Comparison of ENCODE assay signal across 8 cellular contexts in the genomic region with DNA sequence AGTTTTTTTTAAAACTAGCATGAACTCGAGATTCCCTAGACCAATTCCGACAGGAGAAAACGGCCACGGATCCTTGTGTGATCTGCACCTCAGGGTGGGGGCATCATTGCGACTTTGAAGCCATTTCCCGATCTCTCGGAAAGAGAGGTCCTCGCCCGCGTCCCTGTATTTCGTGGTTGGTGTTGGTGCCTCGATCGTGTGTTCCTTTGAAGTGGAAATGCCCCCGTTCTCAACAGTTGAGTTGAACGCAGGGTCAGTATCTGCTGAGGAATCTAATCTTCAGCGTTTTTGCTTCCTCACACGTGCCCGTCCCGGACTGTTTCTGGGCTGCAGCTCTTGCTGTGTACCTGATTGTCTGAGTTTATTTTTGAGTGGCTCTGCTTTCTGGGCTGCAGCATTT. TPM values are rescaled to one million over a fixed set of nuclear protein-coding genes. Genes with fewer than 3 reads are reported as not detected.
DNase-seq lines count a peak whose midpoint lies in the region; TF ChIP-seq lines count a peak whose summit lies in the region.

No MANE protein-coding gene starts in this region.

- no peaks in the 10 kb centered on the region for H3K27me3 ChIP-seq in prostate gland (replicated peaks; ENCODE audit: insufficient read depth)

- H3K27ac ChIP-seq in prostate gland (peak overlapping the region; percentile 75 to 82), caudate nucleus (ENCODE audit: low read depth, low read length) (no peak overlapping the region)

- no peaks in the 10 kb centered on the region for H3K36me3 ChIP-seq in prostate gland

- peaks cover 9% of the 10 kb centered on the region for H3K4me1 ChIP-seq in prostate gland (replicated peaks)

- peak; percentile 65 for DNase-seq in activated effector memory CD4-positive, alpha-beta T cell treated with anti-CD3 and anti-CD28 coated beads, Interleukin-2, amount 50 U/mL, for 16 hours
- no peak for DNase-seq in activated effector memory CD4-positive, alpha-beta T cell treated with Interleukin-2 at 50 U/mL for 16 hours
- DNase-seq in SW480 (ENCODE audit: low spot score) (peak; percentile 11), erythroblast (lab: John Stamatoyannopoulos, UW) (peak; percentile 69), prostate gland (ENCODE audit: low spot score) (no peak), activated gamma-delta T cell (lab: John Stamatoyannopoulos, UW) (no peak), C1 segment of cervical spinal cord (lab: John Stamatoyannopoulos, UW) (no peak), caudate nucleus (lab: John Stamatoyannopoulos, UW) (no peak)

- no peak for TF ChIP-seq CTCF in prostate gland (IDR thresholded peaks at IDR 0.05)

- intact Hi-C loops in prostate gland (cut with DNase I), result loop anchor here (5.0 to 10.0 kb wide), 5 partner anchors 81 to 198 kb away; partner anchors contain the start of genes CLCN7, MAPK8IP3, TELO2 and TMEM204

- H3K4me3 ChIP-seq in prostate gland, result peak overlapping the region; percentile 77 to 81

- TF ChIP-seq POLR2A in erythroblast (IDR thresholded peaks at IDR 0.05; ENCODE audit: low read length), result no peak
- TF ChIP-seq POLR2A in prostate gland (IDR thresholded peaks at IDR 0.05), result no peak

- WGBS in prostate gland, result 3% methylated on average over 19 of the region's 19 CpGs

- H3K9me3 ChIP-seq in prostate gland, result no peaks in the 10 kb centered on the region

RNA-seq across cellular contexts. Expression of gene CRAMP1, which starts 1.1 kb away (rescaled TPM):
- total RNA-seq in prostate gland, result 10 to 100 TPM; 12.7 to 36.0 TPM

RNA-seq across cellular contexts. Expression of gene IFT140, which starts 1.4 kb away (rescaled TPM):
- 10 to 100 TPM; 30.1 to 41.9 TPM for total RNA-seq in prostate gland

Comparison
In these comparisons a context has a peak if more than half of its experiments do, and no peak if none do; other contexts are left out.
1. DNase-seq: peak in activated effector memory CD4-positive, alpha-beta T cell treated with anti-CD3 and anti-CD28 coated beads, Interleukin-2, amount 50 U/mL, for 16 hours (single experiment), SW480 (single experiment) and erythroblast (2 of 2); none in activated effector memory CD4-positive, alpha-beta T cell treated with Interleukin-2 at 50 U/mL for 16 hours (single experiment), prostate gland (single experiment), activated gamma-delta T cell (single experiment), C1 segment of cervical spinal cord (0 of 14) and caudate nucleus (0 of 61).